Comparison of ENCODE assay signal across 1 cellular context in the genomic region with DNA sequence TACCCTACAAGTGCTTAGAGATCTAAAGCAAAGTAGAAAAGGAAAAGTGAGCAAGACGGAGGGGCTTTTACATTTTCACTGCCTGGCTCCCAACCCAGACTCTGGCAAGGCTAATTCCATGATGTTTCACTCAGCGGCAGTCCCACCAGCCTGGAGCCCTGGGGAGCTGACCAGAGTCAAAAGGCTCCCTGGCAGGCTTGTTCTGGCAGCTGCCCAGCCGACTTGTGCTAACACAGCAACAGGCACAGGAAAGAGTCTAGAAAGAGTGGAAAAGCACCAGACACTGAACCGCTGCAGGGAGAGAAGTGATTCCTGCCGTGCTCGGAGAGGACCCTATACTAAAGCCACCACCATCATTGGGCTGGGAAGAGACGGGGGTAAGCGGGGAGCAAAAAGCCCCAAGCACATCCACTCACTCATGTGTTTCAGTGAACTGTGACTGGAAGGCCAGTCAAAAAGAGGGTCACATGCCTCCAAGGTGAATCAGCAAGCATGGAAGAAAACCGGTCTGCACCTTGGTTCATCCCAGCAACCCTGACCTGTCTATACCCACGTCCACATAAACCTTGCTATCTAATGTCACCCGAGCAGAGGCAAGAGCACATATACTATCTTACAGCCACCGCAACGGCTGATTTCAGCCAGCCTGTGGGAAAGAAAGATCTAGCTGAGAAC.
TF ChIP-seq lines count a peak whose summit lies in the region.

No MANE protein-coding gene starts in this region.

TF ChIP-seq in IMR-90, 13 proteins besides CTCF, POLR2A, EP300 and RAD21 (continued from another document):
- TF ChIP-seq, protein P1, sequence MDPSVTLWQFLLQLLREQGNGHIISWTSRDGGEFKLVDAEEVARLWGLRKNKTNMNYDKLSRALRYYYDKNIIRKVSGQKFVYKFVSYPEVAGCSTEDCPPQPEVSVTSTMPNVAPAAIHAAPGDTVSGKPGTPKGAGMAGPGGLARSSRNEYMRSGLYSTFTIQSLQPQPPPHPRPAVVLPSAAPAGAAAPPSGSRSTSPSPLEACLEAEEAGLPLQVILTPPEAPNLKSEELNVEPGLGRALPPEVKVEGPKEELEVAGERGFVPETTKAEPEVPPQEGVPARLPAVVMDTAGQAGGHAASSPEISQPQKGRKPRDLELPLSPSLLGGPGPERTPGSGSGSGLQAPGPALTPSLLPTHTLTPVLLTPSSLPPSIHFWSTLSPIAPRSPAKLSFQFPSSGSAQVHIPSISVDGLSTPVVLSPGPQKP (IDR thresholded peaks at IDR 0.05; ENCODE audit: borderline replicate concordance, low read depth, low read length) = no peak
- TF ChIP-seq FOS (IDR thresholded peaks at IDR 0.05; ENCODE audit: low read depth, low read length) = no peak
- no peak for TF ChIP-seq CEBPB (IDR thresholded peaks at IDR 0.05; ENCODE audit: low read depth, low read length)
- no peak for TF ChIP-seq CHD1 (IDR thresholded peaks at IDR 0.05; ENCODE audit: low read depth, low read length)
